8 cellular contexts compared by ENCODE assay signal in the genomic region with DNA sequence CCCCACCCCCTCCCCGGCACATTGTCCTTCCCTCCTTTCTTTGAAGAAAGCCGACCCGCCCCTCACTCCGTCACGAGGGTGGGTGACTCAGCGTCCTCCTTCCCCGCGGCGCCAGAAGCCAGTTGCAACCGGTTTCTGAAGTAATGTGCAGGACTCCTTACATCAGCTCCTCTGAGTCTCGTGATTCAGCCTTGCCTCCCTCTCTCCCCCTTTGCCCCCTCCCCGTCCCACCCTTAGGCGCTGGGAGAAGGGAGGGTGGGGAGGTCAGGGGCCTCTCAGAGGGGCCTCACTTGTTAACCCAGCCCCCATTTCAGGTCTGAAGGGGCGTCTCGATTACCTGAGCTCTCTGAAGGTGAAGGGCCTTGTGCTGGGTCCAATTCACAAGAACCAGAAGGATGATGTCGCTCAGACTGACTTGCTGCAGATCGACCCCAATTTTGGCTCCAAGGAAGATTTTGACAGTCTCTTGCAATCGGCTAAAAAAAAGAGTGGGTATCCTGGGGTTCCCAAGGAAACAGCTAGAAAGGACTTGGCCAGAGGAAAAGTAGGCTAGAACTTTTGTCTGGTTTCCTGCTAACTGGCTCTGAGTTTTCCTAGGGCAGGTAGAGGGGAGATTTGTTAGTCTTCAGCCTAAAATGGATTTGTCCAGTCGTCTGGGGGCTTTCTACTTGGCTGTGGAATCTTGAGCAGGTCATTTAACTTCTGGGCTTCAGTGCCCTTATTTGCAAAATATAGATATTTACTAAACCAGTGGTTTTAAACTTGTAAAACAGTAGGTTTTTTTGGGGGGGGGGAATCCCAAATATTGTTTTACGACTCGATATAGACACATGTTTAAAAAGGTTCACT. TPM values are rescaled to one million over a fixed set of nuclear protein-coding genes. Genes with fewer than 3 reads are reported as not detected.
DNase-seq lines count a peak whose midpoint lies in the region; ATAC-seq and TF ChIP-seq lines count a peak whose summit lies in the region.

No MANE protein-coding gene starts in this region.

- no peaks in the 10 kb centered on the region for H3K9me3 ChIP-seq in SJSA1 (replicated peaks)
- H3K9me3 ChIP-seq in ovary, result no peaks in the 10 kb centered on the region
- H3K9me3 ChIP-seq in thymus (ENCODE audit: control insufficient read depth), result no peaks in the 10 kb centered on the region

- H3K27me3 ChIP-seq in SJSA1 (replicated peaks), result no peaks in the 10 kb centered on the region
- H3K27me3 ChIP-seq in ovary, result no peaks in the 10 kb centered on the region
- H3K27me3 ChIP-seq in thymus (ENCODE audit: control insufficient read depth, insufficient read depth), result no peaks in the 10 kb centered on the region

- peak; percentile 40 for TF ChIP-seq EP300 in ovary (IDR thresholded peaks at IDR 0.05)

- WGBS in ovary, 3 donors, result 1 to 3% (median 3%) methylated on average over 21 of the region's 21 CpGs
- 9% methylated on average over 21 of the region's 21 CpGs for WGBS in thymus

- H3K9me3 Mint-ChIP-seq in activated naive CD4-positive, alpha-beta T cell treated with anti-CD3 and anti-CD28 coated beads, Interleukin-2, amount 10 ng/mL, durations not matched to agents 7 days and 5 days, result no peaks in the 10 kb centered on the region

- H3K4me3 Mint-ChIP-seq in activated naive CD4-positive, alpha-beta T cell treated with anti-CD3 and anti-CD28 coated beads, Interleukin-2, amount 10 ng/mL, durations not matched to agents 7 days and 5 days, result peak overlapping the region; percentile 97

- no peak for TF ChIP-seq POLR2A in ovary (IDR thresholded peaks at IDR 0.05)

- H3K27ac ChIP-seq in SJSA1, result peak overlapping the region; percentile 88
- peak overlapping the region; percentile 96 to 99 for H3K27ac ChIP-seq in ovary
- H3K27ac ChIP-seq in thymus (ENCODE audit: low read depth), result peak overlapping the region; percentile 99

- peaks cover 4% of the 10 kb centered on the region for H3K27me3 Mint-ChIP-seq in activated naive CD4-positive, alpha-beta T cell treated with anti-CD3 and anti-CD28 coated beads, Interleukin-2, amount 10 ng/mL, durations not matched to agents 7 days and 5 days

- peaks cover 58% of the 10 kb centered on the region for H3K36me3 ChIP-seq in SJSA1
- no peaks in the 10 kb centered on the region for H3K36me3 ChIP-seq in ovary
- peaks cover 41% of the 10 kb centered on the region for H3K36me3 ChIP-seq in thymus (ENCODE audit: control insufficient read depth, insufficient read depth)

- intact Hi-C loops in ovary (cut with DNase I), result loop anchor here in 1 of 4 donors (10.0 kb wide), 1 partner anchor 883 kb away; the partner anchor contains the start of gene ZFTA

- H3K4me1 ChIP-seq in SJSA1 (replicated peaks) (peaks cover 34% of the 10 kb centered on the region), ovary (ENCODE audit: insufficient read depth) (peaks cover 14% of the 10 kb centered on the region), thymus (ENCODE audit: control insufficient read depth, insufficient read depth, low read length) (peaks cover 17% of the 10 kb centered on the region)

- H3K36me3 Mint-ChIP-seq in activated naive CD4-positive, alpha-beta T cell treated with anti-CD3 and anti-CD28 coated beads, Interleukin-2, amount 10 ng/mL, durations not matched to agents 7 days and 5 days, result peaks cover 65% of the 10 kb centered on the region

- peak; percentile 97 for DNase-seq in Daoy (ENCODE audit: low read depth)
- peak; percentile 94 for DNase-seq in KG1 (lab: John Stamatoyannopoulos, UW)
- peak; percentile 98 to 99 for DNase-seq in SJSA1 (ENCODE audit: low read depth in 1 of 2, low spot score in 2 of 2)
- peak; percentile 98 for DNase-seq in activated naive CD4-positive, alpha-beta T cell treated with anti-CD3 and anti-CD28 coated beads, Interleukin-2, amount 10 ng/mL, durations not matched to agents 7 days and 5 days
- peak; percentile 95 for DNase-seq in glomerular visceral epithelial cell (ENCODE audit: extremely low spot score)
- peak; percentile 93 to 97 (median 95) for DNase-seq in ovary

- peak; percentile 53 for ATAC-seq in GM21723 (IDR thresholded peaks at IDR 0.05; ENCODE audit: unreplicated experiment)

- H3K4me3 ChIP-seq in SJSA1 (peak overlapping the region; percentile 84), ovary (peak overlapping the region; percentile 74), thymus (ENCODE audit: low read length) (peak overlapping the region; percentile 89)

- TF ChIP-seq CTCF in ovary (IDR thresholded peaks at IDR 0.05), result no peak

- peaks cover 53% of the 10 kb centered on the region for H3K4me1 Mint-ChIP-seq in activated naive CD4-positive, alpha-beta T cell treated with anti-CD3 and anti-CD28 coated beads, Interleukin-2, amount 10 ng/mL, durations not matched to agents 7 days and 5 days

- CTCF ChIA-PET in activated naive CD4-positive, alpha-beta T cell treated with anti-CD3 and anti-CD28 coated beads, Interleukin-2, amount 10 ng/mL, durations not matched to agents 7 days and 5 days (lab: Charles Lee), result interaction anchor here (1.0 to 3.9 kb wide), 10 partner anchors 19 to 457 kb away, joined by 3 to 32 read pairs (median 4); partner anchors contain the start of genes C11orf98, CSKMT, STX5 and TMEM179B

- peak overlapping the region; percentile 100 for H3K27ac Mint-ChIP-seq in activated naive CD4-positive, alpha-beta T cell treated with anti-CD3 and anti-CD28 coated beads, Interleukin-2, amount 10 ng/mL, durations not matched to agents 7 days and 5 days

RNA-seq across cellular contexts. Expression of gene SLC3A2, which starts 1.1 kb away (rescaled TPM):
- total RNA-seq in Daoy (2014; rRNA removed; shearing (Covaris generic)), result 137 and 170 TPM in 2 replicates
- total RNA-seq in SJSA1 (2014; rRNA removed; shearing (Covaris generic)), result 452 and 454 TPM in 2 replicates
- total RNA-seq in ovary, result 100 to 1,000 TPM in 3 of 7 donors, 10 to 100 TPM in 4; 69.0 to 430 (median 97.7) TPM
- polyA plus RNA-seq in ovary (100 to 1,000 TPM in 1 of 2 donors, 10 to 100 TPM in 1; 90.0 to 126 TPM), thymus (96.6 TPM)

RNA-seq across cellular contexts. Expression of gene CHRM1, which starts 39.4 kb away (rescaled TPM):
- not detected in 2 replicates for total RNA-seq in Daoy (2014; rRNA removed; shearing (Covaris generic))
- total RNA-seq in SJSA1 (2014; rRNA removed; shearing (Covaris generic)), result not detected in 2 replicates
- total RNA-seq in ovary, result not detected
- not detected for polyA plus RNA-seq in ovary
- polyA plus RNA-seq in thymus, result 0.05 TPM

RNA-seq across cellular contexts. Expression of gene WDR74, which starts 42.4 kb away (rescaled TPM):
- 147 and 152 TPM in 2 replicates for total RNA-seq in Daoy (2014; rRNA removed; shearing (Covaris generic))
- total RNA-seq in SJSA1 (2014; rRNA removed; shearing (Covaris generic)), result 97.4 and 102 TPM in 2 replicates
- total RNA-seq in ovary, result 10 to 100 TPM; 36.5 to 70.6 (median 61.1) TPM
- polyA plus RNA-seq in ovary, result 10 to 100 TPM; 25.1 to 39.4 TPM
- polyA plus RNA-seq in thymus, result 57.2 TPM

RNA-seq across cellular contexts. Expression of gene TEX54, which starts 49.2 kb away (rescaled TPM):
- total RNA-seq in Daoy (2014; rRNA removed; shearing (Covaris generic)), result not detected in 2 replicates
- not detected in 2 replicates for total RNA-seq in SJSA1 (2014; rRNA removed; shearing (Covaris generic))
- not detected for total RNA-seq in ovary
- polyA plus RNA-seq in ovary (not detected), thymus (1.3 TPM)

RNA-seq across cellular contexts. Expression of gene STX5, which starts 50.0 kb away (rescaled TPM):
- 26.0 and 28.2 TPM in 2 replicates for total RNA-seq in Daoy (2014; rRNA removed; shearing (Covaris generic))
- total RNA-seq in SJSA1 (2014; rRNA removed; shearing (Covaris generic)), result 45.7 and 45.8 TPM in 2 replicates
- 10 to 100 TPM; 33.2 to 60.7 (median 49.1) TPM for total RNA-seq in ovary
- polyA plus RNA-seq in ovary (10 to 100 TPM; 39.6 to 50.1 TPM), thymus (31.2 TPM)

Comparison
In these comparisons a context has a peak if more than half of its experiments do, and no peak if none do; other contexts are left out.
1. Peak in every context shown above with its lines: DNase-seq, ATAC-seq, H3K4me3 ChIP-seq and H3K27ac ChIP-seq.